ENCODE assay signal across 16 cellular contexts in the genomic region with DNA sequence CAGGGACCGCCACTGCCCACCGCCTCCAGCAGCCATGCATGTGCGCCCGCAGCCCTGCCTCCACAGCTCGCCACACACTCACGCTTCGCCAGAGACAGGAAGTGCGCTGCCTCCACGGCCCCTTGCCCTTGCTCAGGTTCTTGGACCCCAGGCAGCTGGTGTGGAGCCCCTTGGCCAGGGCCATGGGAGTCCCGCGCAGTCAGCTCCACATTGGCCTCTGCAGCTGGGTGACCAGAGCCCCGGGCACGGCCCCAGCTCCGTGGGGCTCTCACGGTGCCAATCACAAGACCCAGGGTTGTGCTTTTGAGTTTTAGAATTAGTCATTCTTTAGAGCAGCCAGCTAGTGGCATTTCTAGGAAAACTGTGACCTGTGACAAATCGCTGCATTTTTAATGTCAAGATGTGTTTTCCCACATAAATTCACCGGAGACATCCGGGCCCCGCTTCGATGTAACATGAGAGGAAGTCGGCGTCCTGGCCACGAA. TPM values are rescaled to one million over a fixed set of nuclear protein-coding genes. Genes with fewer than 3 reads are reported as not detected.
DNase-seq lines count a peak whose midpoint lies in the region; ATAC-seq and TF ChIP-seq lines count a peak whose summit lies in the region.
"Had no signal": no experiment of that assay in that cellular context is flagged by ENCODE, and none has a peak within 500 bp of the region (broad histone marks: within the 10 kb centered on the region; RNA-seq: fewer than 3 reads in every experiment).

No MANE protein-coding gene starts in this region.

- no peak overlapping the region for H3K27ac ChIP-seq in mesenchymal stem cell (ENCODE audit: low read length, poor library complexity, severe bottlenecking)
- peak overlapping the region in 1 of 3 donors; percentile 51 for H3K27ac ChIP-seq in thyroid gland
- no peak overlapping the region for H3K27ac ChIP-seq in A673 (ENCODE audit: low read depth, low read length, poor library complexity, severe bottlenecking)
- H3K27ac ChIP-seq: prostate gland, SJSA1 had no signal

- no peak for DNase-seq in natural killer cell treated with Interleukin-12 subunit alpha and Interleukin-12 subunit beta and Interleukin-15 and Interleukin-18, amount 100 ng/mL, for 72 hours (ENCODE audit: low spot score)
- no peak for DNase-seq in natural killer cell
- DNase-seq in activated CD8-positive, alpha-beta T cell treated with anti-CD3 and anti-CD28 coated beads, Interleukin-2, amount 10 ng/mL, durations not matched to agents 7 days and 5 days = peak; percentile 48
- no peak for DNase-seq in mesenchymal stem cell
- peak; percentile 10 to 22 for DNase-seq in thyroid gland
- no peak for DNase-seq in NCI-H146 (lab: John Stamatoyannopoulos, UW)
- DNase-seq in A673 (ENCODE audit: low spot score) = no peak
- no peak for DNase-seq in NCI-H524 (lab: John Stamatoyannopoulos, UW)
- DNase-seq: central memory CD4-positive, alpha-beta T cell; effector memory CD4-positive, alpha-beta T cell; NCI-H1694 treated with DMSO at 0.1 percent for 48 hours; T1000 had no signal

- no peak overlapping the region for H3K4me2 ChIP-seq in mesenchymal stem cell (ENCODE audit: low read length, poor library complexity, severe bottlenecking)

- peak overlapping the region in 1 of 2 experiments; percentile 32 for H3K18ac ChIP-seq in mesenchymal stem cell (ENCODE audit: low read depth in 1 of 2, low read length in 2 of 2)

- no peak for TF ChIP-seq CTCF in natural killer cell (IDR thresholded peaks at IDR 0.05)
- no peak for TF ChIP-seq CTCF in thyroid gland (IDR thresholded peaks at IDR 0.05)
- no peak for TF ChIP-seq CTCF in A673 (conservative IDR thresholded peaks at IDR 0.05; ENCODE audit: low read depth, low read length)

- no peak overlapping the region for H3K4me3 ChIP-seq in mesenchymal stem cell (ENCODE audit: insufficient read depth in 1 of 2, low read depth in 1 of 2, low read length in 2 of 2)
- H3K4me3 ChIP-seq in thyroid gland (replicated peaks in 1 of 3) = no peak overlapping the region
- no peak overlapping the region for H3K4me3 ChIP-seq in A673 (ENCODE audit: low read depth, low read length, poor library complexity, severe bottlenecking)
- H3K4me3 ChIP-seq: prostate gland, SJSA1 had no signal

- no peak overlapping the region for H3K27ac Mint-ChIP-seq in natural killer cell treated with Interleukin-12 subunit alpha and Interleukin-12 subunit beta and Interleukin-15 and Interleukin-18, amount 100 ng/mL, for 72 hours
- no peak overlapping the region for H3K27ac Mint-ChIP-seq in natural killer cell
- H3K27ac Mint-ChIP-seq in activated CD8-positive, alpha-beta T cell treated with anti-CD3 and anti-CD28 coated beads, Interleukin-2, amount 10 ng/mL, durations not matched to agents 7 days and 5 days = peak overlapping the region; percentile 85
- H3K27ac Mint-ChIP-seq: activated naive CD8-positive, alpha-beta T cell had no signal

- H3K36me3 ChIP-seq in mesenchymal stem cell (ENCODE audit: control insufficient read depth in 1 of 2, insufficient read depth in 2 of 2, low read depth in 1 of 2, low read length in 2 of 2) (no peaks in the 10 kb centered on the region), thyroid gland (no peaks in the 10 kb centered on the region), A673 (ENCODE audit: insufficient read depth, low read length, poor library complexity, severe bottlenecking) (no peaks in the 10 kb centered on the region)
- H3K36me3 ChIP-seq: prostate gland, SJSA1 had no signal

- H3K9ac ChIP-seq in mesenchymal stem cell (ENCODE audit: low read length) = no peak overlapping the region

- H3K9me3 ChIP-seq in mesenchymal stem cell (ENCODE audit: control insufficient read depth, low read length) = no peaks in the 10 kb centered on the region
- no peaks in the 10 kb centered on the region for H3K9me3 ChIP-seq in thyroid gland
- no peaks in the 10 kb centered on the region for H3K9me3 ChIP-seq in A673 (ENCODE audit: low read depth, low read length, poor library complexity, severe bottlenecking)
- H3K9me3 ChIP-seq: prostate gland, SJSA1 had no signal

- no peak overlapping the region for H3K4me3 Mint-ChIP-seq in natural killer cell treated with Interleukin-12 subunit alpha and Interleukin-12 subunit beta and Interleukin-15 and Interleukin-18, amount 100 ng/mL, for 72 hours
- no peak overlapping the region for H3K4me3 Mint-ChIP-seq in natural killer cell
- H3K4me3 Mint-ChIP-seq in activated CD8-positive, alpha-beta T cell treated with anti-CD3 and anti-CD28 coated beads, Interleukin-2, amount 10 ng/mL, durations not matched to agents 7 days and 5 days = peak overlapping the region; percentile 60
- H3K4me3 Mint-ChIP-seq: activated naive CD8-positive, alpha-beta T cell had no signal

- H3K79me1 ChIP-seq in mesenchymal stem cell (replicated peaks; ENCODE audit: low read length, poor library complexity, severe bottlenecking) = no peaks in the 10 kb centered on the region

- H4K8ac ChIP-seq in mesenchymal stem cell (ENCODE audit: low read length) = peak overlapping the region; percentile 60

- H3K4me1 Mint-ChIP-seq in natural killer cell treated with Interleukin-12 subunit alpha and Interleukin-12 subunit beta and Interleukin-15 and Interleukin-18, amount 100 ng/mL, for 72 hours (ENCODE audit: low read depth in 2 of 2) = peaks cover 0 to 9% of the 10 kb centered on the region in 2 donors
- peaks cover 0 to 10% of the 10 kb centered on the region in 2 donors for H3K4me1 Mint-ChIP-seq in natural killer cell
- peaks cover 30% of the 10 kb centered on the region for H3K4me1 Mint-ChIP-seq in activated CD8-positive, alpha-beta T cell treated with anti-CD3 and anti-CD28 coated beads, Interleukin-2, amount 10 ng/mL, durations not matched to agents 7 days and 5 days (ENCODE audit: low read depth)

- WGBS in mesenchymal stem cell = 93% methylated on average over 23 of the region's 23 CpGs
- WGBS in thyroid gland, 2 donors = 70 to 72% methylated on average over 17 to 23 of the region's 23 CpGs

- ATAC-seq in natural killer cell treated with Interleukin-12 subunit alpha and Interleukin-12 subunit beta and Interleukin-15 and Interleukin-18, amount 100 ng/mL, for 72 hours = peak; percentile 27 to 46
- no peak for ATAC-seq in natural killer cell
- peak; percentile 43 for ATAC-seq in activated CD8-positive, alpha-beta T cell treated with anti-CD3 and anti-CD28 coated beads, Interleukin-2, amount 10 ng/mL, durations not matched to agents 7 days and 5 days

- CTCF ChIA-PET in activated CD8-positive, alpha-beta T cell treated with anti-CD3 and anti-CD28 coated beads, Interleukin-2, amount 10 ng/mL, durations not matched to agents 7 days and 5 days (lab: Charles Lee) = no interaction called here
- CTCF ChIA-PET in A673 (lab: Charles Lee) = no interaction called here

- POLR2A ChIA-PET in activated CD8-positive, alpha-beta T cell treated with anti-CD3 and anti-CD28 coated beads, Interleukin-2, amount 10 ng/mL, durations not matched to agents 7 days and 5 days (lab: Charles Lee) = no interaction called here
- POLR2A ChIA-PET in A673 (lab: Charles Lee; ENCODE audit: low non-redundant PET) = no interaction called here

- no peak overlapping the region for H4K91ac ChIP-seq in mesenchymal stem cell (ENCODE audit: low read length)

- H3K27me3 ChIP-seq in mesenchymal stem cell (ENCODE audit: control insufficient read depth in 1 of 2, insufficient read depth in 1 of 2, low read length in 2 of 2) (peaks cover 26 to 53% of the 10 kb centered on the region in 2 experiments), thyroid gland (peaks cover 9% of the 10 kb centered on the region), A673 (replicated peaks; ENCODE audit: insufficient read depth, low read depth, low read length, poor library complexity) (peaks cover 63% of the 10 kb centered on the region)

- H3K4me1 ChIP-seq in mesenchymal stem cell (ENCODE audit: control insufficient read depth, insufficient read depth, low read depth, low read length) = peaks cover 10% of the 10 kb centered on the region
- peaks cover 4 to 18% of the 10 kb centered on the region in 2 donors for H3K4me1 ChIP-seq in thyroid gland
- H3K4me1 ChIP-seq in A673 (ENCODE audit: insufficient read depth, low read length, poor library complexity, severe bottlenecking) = no peaks in the 10 kb centered on the region
- H3K4me1 ChIP-seq: prostate gland, SJSA1 had no signal

- H3K9me3 Mint-ChIP-seq in natural killer cell treated with Interleukin-12 subunit alpha and Interleukin-12 subunit beta and Interleukin-15 and Interleukin-18, amount 100 ng/mL, for 72 hours = no peaks in the 10 kb centered on the region
- no peaks in the 10 kb centered on the region for H3K9me3 Mint-ChIP-seq in natural killer cell
- no peaks in the 10 kb centered on the region for H3K9me3 Mint-ChIP-seq in activated CD8-positive, alpha-beta T cell treated with anti-CD3 and anti-CD28 coated beads, Interleukin-2, amount 10 ng/mL, durations not matched to agents 7 days and 5 days (ENCODE audit: insufficient read depth)

- H2AK5ac ChIP-seq in mesenchymal stem cell (ENCODE audit: low read length, severe bottlenecking) = no peak overlapping the region

- H2BK120ac ChIP-seq in mesenchymal stem cell (ENCODE audit: low read depth, low read length) = no peak overlapping the region

- H3K27me3 Mint-ChIP-seq in natural killer cell treated with Interleukin-12 subunit alpha and Interleukin-12 subunit beta and Interleukin-15 and Interleukin-18, amount 100 ng/mL, for 72 hours = peaks cover 22 to 31% of the 10 kb centered on the region in 2 donors
- H3K27me3 Mint-ChIP-seq in natural killer cell (ENCODE audit: low read depth in 2 of 2) = peaks cover 41 to 42% of the 10 kb centered on the region in 2 donors
- peaks cover 24% of the 10 kb centered on the region for H3K27me3 Mint-ChIP-seq in activated CD8-positive, alpha-beta T cell treated with anti-CD3 and anti-CD28 coated beads, Interleukin-2, amount 10 ng/mL, durations not matched to agents 7 days and 5 days (ENCODE audit: low read depth)

- intact Hi-C loops in natural killer cell (cut with micrococcal nuclease) (no loop called here), thyroid gland (cut with DNase I) (no loop called here), A673 (cut with micrococcal nuclease; ENCODE audit: unreplicated experiment) (no loop called here)

- no peak for TF ChIP-seq POLR2A in thyroid gland (IDR thresholded peaks at IDR 0.05)

- H2BK15ac ChIP-seq in mesenchymal stem cell (ENCODE audit: low read depth, poor library complexity, severe bottlenecking) = peak overlapping the region; percentile 28

- no peak overlapping the region for H2BK12ac ChIP-seq in mesenchymal stem cell (ENCODE audit: low read length in 2 of 2)

- no peak overlapping the region for H2AFZ ChIP-seq in mesenchymal stem cell (ENCODE audit: low read depth, low read length)

- no peaks in the 10 kb centered on the region for H3K36me3 Mint-ChIP-seq in natural killer cell treated with Interleukin-12 subunit alpha and Interleukin-12 subunit beta and Interleukin-15 and Interleukin-18, amount 100 ng/mL, for 72 hours
- H3K36me3 Mint-ChIP-seq in natural killer cell = no peaks in the 10 kb centered on the region
- H3K36me3 Mint-ChIP-seq in activated CD8-positive, alpha-beta T cell treated with anti-CD3 and anti-CD28 coated beads, Interleukin-2, amount 10 ng/mL, durations not matched to agents 7 days and 5 days (ENCODE audit: low read depth) = peaks cover 2% of the 10 kb centered on the region
- H3K36me3 Mint-ChIP-seq: activated naive CD8-positive, alpha-beta T cell had no signal

- H2BK5ac ChIP-seq in mesenchymal stem cell (ENCODE audit: low read depth, low read length, poor library complexity, severe bottlenecking) = peak overlapping the region; percentile 31

- no peak overlapping the region for H3K4ac ChIP-seq in mesenchymal stem cell (ENCODE audit: low read depth in 1 of 2, low read length in 2 of 2)

- no TSS peak for BruUV-seq in A673 (replicated peaks; lab: Mats Ljungman, UMichigan)

- no peak overlapping the region for H3K14ac ChIP-seq in mesenchymal stem cell (ENCODE audit: low read length in 2 of 2)

- no peak overlapping the region for H3K23ac ChIP-seq in mesenchymal stem cell (ENCODE audit: low read length in 2 of 2)

RNA-seq across cellular contexts. Expression of a gene that starts 4.3 kb away (rescaled TPM):
- total RNA-seq in natural killer cell treated with Interleukin-12 subunit alpha and Interleukin-12 subunit beta and Interleukin-15 and Interleukin-18, amount 100 ng/mL, for 72 hours = not detected
- total RNA-seq in natural killer cell (under 1 TPM in 2 of 3 donors, not detected in 1; 0.31 to 0.33 TPM), thyroid gland (not detected), A673 (2021) (not detected in 2 replicates)
- not detected for total RNA-seq in activated CD8-positive, alpha-beta T cell treated with anti-CD3 and anti-CD28 coated beads, Interleukin-2, amount 10 ng/mL, durations not matched to agents 7 days and 5 days
- polyA plus RNA-seq in mesenchymal stem cell (2013, experiment 1 of 2) = not detected
- not detected for polyA plus RNA-seq in mesenchymal stem cell (2013, experiment 2 of 2)
- total RNA-seq: activated CD8-positive, alpha-beta memory T cell treated with anti-CD3 and anti-CD28 coated beads for 36 hours; SJSA1 had no signal

RNA-seq across cellular contexts. Expression of a gene that starts 11.9 kb away (rescaled TPM):
- not detected for total RNA-seq in natural killer cell treated with Interleukin-12 subunit alpha and Interleukin-12 subunit beta and Interleukin-15 and Interleukin-18, amount 100 ng/mL, for 72 hours
- 1 to 10 TPM in 1 of 3 donors, under 1 TPM in 2; 0.48 to 4.1 (median 0.75) TPM for total RNA-seq in natural killer cell
- total RNA-seq in activated CD8-positive, alpha-beta T cell treated with anti-CD3 and anti-CD28 coated beads, Interleukin-2, amount 10 ng/mL, durations not matched to agents 7 days and 5 days = not detected
- polyA plus RNA-seq in mesenchymal stem cell (2013, experiment 1 of 2) = not detected
- polyA plus RNA-seq in mesenchymal stem cell (2013, experiment 2 of 2) = not detected
- 1 to 10 TPM in 1 of 4 donors, under 1 TPM in 2, not detected in 1; 0.40 to 1.3 (median 0.63) TPM for total RNA-seq in thyroid gland
- not detected in 2 replicates for total RNA-seq in A673 (2021)
- total RNA-seq: activated CD8-positive, alpha-beta memory T cell treated with anti-CD3 and anti-CD28 coated beads for 36 hours; SJSA1 had no signal

RNA-seq across cellular contexts. Expression of a gene that starts 50.9 kb away (rescaled TPM):
- total RNA-seq in natural killer cell treated with Interleukin-12 subunit alpha and Interleukin-12 subunit beta and Interleukin-15 and Interleukin-18, amount 100 ng/mL, for 72 hours = 100 to 1,000 TPM; 202 to 211 TPM
- total RNA-seq in natural killer cell (100 to 1,000 TPM; 357 to 682 (median 425) TPM), thyroid gland (1 to 10 TPM; 1.6 to 9.8 (median 2.6) TPM), A673 (2021) (1.0 and 1.2 TPM in 2 replicates)
- total RNA-seq in activated CD8-positive, alpha-beta T cell treated with anti-CD3 and anti-CD28 coated beads, Interleukin-2, amount 10 ng/mL, durations not matched to agents 7 days and 5 days = 10 to 100 TPM; 69.9 to 75.5 TPM
- 0.50 TPM for polyA plus RNA-seq in mesenchymal stem cell (2013, experiment 1 of 2)
- polyA plus RNA-seq in mesenchymal stem cell (2013, experiment 2 of 2) = 0.41 TPM
- total RNA-seq: SJSA1 had no signal

Comparison
In these comparisons a context has a peak if more than half of its experiments do, and no peak if none do; other contexts are left out.
1. ATAC-seq: peak in natural killer cell treated with Interleukin-12 subunit alpha and Interleukin-12 subunit beta and Interleukin-15 and Interleukin-18, amount 100 ng/mL, for 72 hours (2 of 2) and activated CD8-positive, alpha-beta T cell treated with anti-CD3 and anti-CD28 coated beads, Interleukin-2, amount 10 ng/mL, durations not matched to agents 7 days and 5 days (single experiment); none in natural killer cell (0 of 3).
2. DNase-seq: peak in activated CD8-positive, alpha-beta T cell treated with anti-CD3 and anti-CD28 coated beads, Interleukin-2, amount 10 ng/mL, durations not matched to agents 7 days and 5 days (single experiment) and thyroid gland (2 of 2); none in natural killer cell treated with Interleukin-12 subunit alpha and Interleukin-12 subunit beta and Interleukin-15 and Interleukin-18, amount 100 ng/mL, for 72 hours (single experiment), natural killer cell (single experiment), mesenchymal stem cell (single experiment), NCI-H146 (single experiment), A673 (single experiment) and NCI-H524 (0 of 2).
3. RNA of a gene that starts 50.9 kb away (total RNA-seq): 357 to 682 TPM in natural killer cell, 202 to 211 TPM in natural killer cell treated with Interleukin-12 subunit alpha and Interleukin-12 subunit beta and Interleukin-15 and Interleukin-18, amount 100 ng/mL, for 72 hours and 69.9 to 75.5 TPM in activated CD8-positive, alpha-beta T cell treated with anti-CD3 and anti-CD28 coated beads, Interleukin-2, amount 10 ng/mL, durations not matched to agents 7 days and 5 days; 1.6 to 9.8 TPM in thyroid gland and 1.0 to 1.2 TPM in A673; every median in the first group is over 4 times any median in the second.